11 cellular contexts compared by ENCODE assay signal in genomic region chr5:126184474-126184873, GRCh38.
"Had no signal": no experiment of that assay in that cellular context is flagged by ENCODE, and none has a peak within 500 bp of the region (broad histone marks: within the 10 kb centered on the region; RNA-seq: fewer than 3 reads in every experiment).

No MANE protein-coding gene starts in this region.

- H3K4me3 ChIP-seq: adrenal gland, ascending aorta, body of pancreas, breast epithelium, cardiac muscle cell had no signal

- H3K36me3 ChIP-seq: adrenal gland, ascending aorta, brain microvascular endothelial cell, breast epithelium, cardiac muscle cell had no signal

- H3K9me3 ChIP-seq: adrenal gland, ascending aorta, body of pancreas, breast epithelium had no signal

- ATAC-seq: activated naive CD4-positive, alpha-beta T cell treated with anti-CD3 and anti-CD28 coated beads, Interleukin-2, amount 50 U/mL, for 72 hours; activated naive CD8-positive, alpha-beta T cell treated with anti-CD3 and anti-CD28 coated beads, Interleukin-2, amount 50 U/mL, for 24 hours; activated T-cell treated with anti-CD3 and anti-CD28 coated beads, Interleukin-2, amount 50 U/mL, for 4 hours; activated T-cell treated with anti-CD3 and anti-CD28 coated beads, Interleukin-2, amount 50 U/mL, for 72 hours; activated T-helper 17 cell treated with anti-CD3 and anti-CD28 coated beads, Interleukin-2, amount 50 U/mL, for 72 hours; body of pancreas had no signal

- H3K27me3 ChIP-seq: adrenal gland, ascending aorta, body of pancreas, brain microvascular endothelial cell, breast epithelium, cardiac muscle cell had no signal

- H3K27ac ChIP-seq: adrenal gland, ascending aorta, body of pancreas, brain microvascular endothelial cell, breast epithelium, cardiac muscle cell had no signal
